Comparison of ENCODE assay signal across 9 cellular contexts in genomic region chr1:160520999-160521398, GRCh38. TPM values are rescaled to one million over a fixed set of nuclear protein-coding genes. Genes with fewer than 3 reads are reported as not detected.
DNase-seq lines count a peak whose midpoint lies in the region; ATAC-seq and TF ChIP-seq lines count a peak whose summit lies in the region.
"Had no signal": no experiment of that assay in that cellular context is flagged by ENCODE, and none has a peak within 500 bp of the region (broad histone marks: within the 10 kb centered on the region; RNA-seq: fewer than 3 reads in every experiment).

No MANE protein-coding gene starts in this region.

- peaks cover 67% of the 10 kb centered on the region for H3K36me3 Mint-ChIP-seq in activated T-helper 17 cell treated with anti-CD3 and anti-CD28 coated beads, Interleukin-2, amount 50 U/mL, for 72 hours (ENCODE audit: low read depth)
- H3K36me3 Mint-ChIP-seq in neural progenitor cell, result no peaks in the 10 kb centered on the region

- H3K9me3 Mint-ChIP-seq in activated T-helper 17 cell treated with anti-CD3 and anti-CD28 coated beads, Interleukin-2, amount 50 U/mL, for 72 hours, result no peaks in the 10 kb centered on the region
- H3K9me3 Mint-ChIP-seq in neural progenitor cell, result peaks cover 14% of the 10 kb centered on the region

- H3K4me1 ChIP-seq in neural progenitor cell, result no peaks in the 10 kb centered on the region

- no peaks in the 10 kb centered on the region for H4K20me1 ChIP-seq in neural progenitor cell (ENCODE audit: low read depth)

- H3K4me2 ChIP-seq in neural progenitor cell, result no peak overlapping the region

- H3K9me3 ChIP-seq in neural progenitor cell (ENCODE audit: low read depth), result no peaks in the 10 kb centered on the region

- TF ChIP-seq CTCF in GM12875 (IDR thresholded peaks at IDR 0.05; ENCODE audit: borderline replicate concordance, insufficient read depth, low read depth, low read length) (no peak), neural progenitor cell (IDR thresholded peaks at IDR 0.05) (no peak)

- H3K27me3 Mint-ChIP-seq in activated T-helper 17 cell treated with anti-CD3 and anti-CD28 coated beads, Interleukin-2, amount 50 U/mL, for 72 hours, result no peaks in the 10 kb centered on the region
- peaks cover 2% of the 10 kb centered on the region for H3K27me3 Mint-ChIP-seq in neural progenitor cell (ENCODE audit: insufficient read depth, low read depth)

- no peaks in the 10 kb centered on the region for H3K79me2 ChIP-seq in neural progenitor cell (ENCODE audit: low read depth)

- peaks cover 64% of the 10 kb centered on the region for H3K4me1 Mint-ChIP-seq in activated T-helper 17 cell treated with anti-CD3 and anti-CD28 coated beads, Interleukin-2, amount 50 U/mL, for 72 hours
- H3K4me1 Mint-ChIP-seq in neural progenitor cell, result no peaks in the 10 kb centered on the region

- H3K27me3 ChIP-seq in neural progenitor cell, result no peaks in the 10 kb centered on the region

- H3K27ac Mint-ChIP-seq in activated T-helper 17 cell treated with anti-CD3 and anti-CD28 coated beads, Interleukin-2, amount 50 U/mL, for 72 hours, result peak overlapping the region; percentile 90
- no peak overlapping the region for H3K27ac Mint-ChIP-seq in neural progenitor cell

- no peak overlapping the region for H3K27ac ChIP-seq in neural progenitor cell

- no peaks in the 10 kb centered on the region for H3K36me3 ChIP-seq in neural progenitor cell

- H2AFZ ChIP-seq in neural progenitor cell (replicated peaks), result peak overlapping the region; percentile 58

- no peak for DNase-seq in neural progenitor cell (ENCODE audit: low spot score)
- DNase-seq in NCI-H187 (lab: John Stamatoyannopoulos, UW), result no peak
- DNase-seq in 8988T, result no peak

- ATAC-seq in HG02623 (IDR thresholded peaks at IDR 0.05; ENCODE audit: unreplicated experiment) (peak; percentile 36), HG03439 (IDR thresholded peaks at IDR 0.05; ENCODE audit: unreplicated experiment) (no peak), HG03457 (IDR thresholded peaks at IDR 0.05; ENCODE audit: unreplicated experiment) (no peak)
- ATAC-seq in activated T-helper 17 cell treated with anti-CD3 and anti-CD28 coated beads, Interleukin-2, amount 50 U/mL, for 72 hours (replicated peaks), result peak; percentile 20

- no peaks in the 10 kb centered on the region for H3F3A ChIP-seq in neural progenitor cell (ENCODE audit: low read depth)

- peak overlapping the region; percentile 73 for H3K4me3 ChIP-seq in GM12875 (ENCODE audit: low read depth, low read length)
- H3K4me3 ChIP-seq in neural progenitor cell, result no peak overlapping the region

- no peak overlapping the region for H3K9ac ChIP-seq in neural progenitor cell

- H3K4me3 Mint-ChIP-seq in activated T-helper 17 cell treated with anti-CD3 and anti-CD28 coated beads, Interleukin-2, amount 50 U/mL, for 72 hours, result peak overlapping the region; percentile 90
- H3K4me3 Mint-ChIP-seq in neural progenitor cell, result no peak overlapping the region

RNA-seq across cellular contexts. Expression of gene SLAMF6, which starts 2.1 kb away (rescaled TPM):
- 10 to 100 TPM; 17.4 to 28.6 TPM for total RNA-seq in activated T-helper 17 cell treated with anti-CD3 and anti-CD28 coated beads, Interleukin-2, amount 50 U/mL, for 72 hours
- not detected in 2 replicates for total RNA-seq in neural progenitor cell (ENCODE audit: low replicate concordance)
- total RNA-seq: M059J had no signal

RNA-seq across cellular contexts. Expression of gene CD84, which starts 58.3 kb away (rescaled TPM):
- total RNA-seq in activated T-helper 17 cell treated with anti-CD3 and anti-CD28 coated beads, Interleukin-2, amount 50 U/mL, for 72 hours, result 10 to 100 TPM; 15.7 to 37.3 TPM
- not detected in 2 replicates for total RNA-seq in neural progenitor cell (ENCODE audit: low replicate concordance)
- total RNA-seq: M059J had no signal

Comparison
In these comparisons a context has a peak if more than half of its experiments do, and no peak if none do; other contexts are left out.
1. ATAC-seq: peak in HG02623 (single experiment) and activated T-helper 17 cell treated with anti-CD3 and anti-CD28 coated beads, Interleukin-2, amount 50 U/mL, for 72 hours (single experiment); none in HG03439 (single experiment) and HG03457 (single experiment).
2. RNA of gene SLAMF6, which starts 2.1 kb away (total RNA-seq): 17.4 to 28.6 TPM in activated T-helper 17 cell treated with anti-CD3 and anti-CD28 coated beads, Interleukin-2, amount 50 U/mL, for 72 hours; not detected in neural progenitor cell; every median in the first group is over 10 times any median in the second.
3. RNA of gene CD84, which starts 58.3 kb away (total RNA-seq): 15.7 to 37.3 TPM in activated T-helper 17 cell treated with anti-CD3 and anti-CD28 coated beads, Interleukin-2, amount 50 U/mL, for 72 hours; not detected in neural progenitor cell; every median in the first group is over 10 times any median in the second.